In the genomic region with DNA sequence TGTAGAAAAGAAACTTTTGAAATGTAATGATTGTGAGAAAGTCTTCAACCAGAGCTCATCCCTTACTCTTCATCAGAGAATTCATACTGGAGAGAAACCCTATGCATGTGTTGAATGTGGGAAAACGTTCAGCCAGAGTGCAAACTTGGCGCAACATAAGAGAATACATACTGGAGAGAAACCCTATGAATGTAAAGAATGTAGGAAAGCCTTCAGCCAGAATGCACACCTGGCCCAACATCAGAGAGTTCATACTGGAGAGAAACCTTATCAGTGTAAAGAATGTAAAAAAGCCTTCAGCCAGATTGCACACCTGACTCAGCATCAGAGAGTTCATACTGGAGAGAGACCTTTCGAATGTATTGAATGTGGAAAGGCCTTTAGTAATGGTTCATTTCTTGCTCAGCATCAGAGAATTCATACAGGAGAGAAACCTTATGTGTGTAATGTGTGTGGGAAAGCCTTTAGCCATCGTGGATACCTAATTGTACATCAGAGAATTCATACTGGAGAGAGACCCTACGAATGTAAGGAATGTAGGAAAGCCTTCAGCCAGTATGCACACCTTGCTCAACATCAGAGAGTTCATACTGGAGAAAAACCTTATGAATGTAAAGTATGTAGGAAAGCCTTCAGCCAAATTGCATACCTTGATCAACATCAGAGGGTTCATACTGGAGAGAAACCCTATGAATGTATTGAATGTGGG, we compare ENCODE assay signal across 1 cellular context.
TF ChIP-seq lines count a peak whose summit lies in the region.

No MANE protein-coding gene starts in this region.

TF ChIP-seq in GM23338, 12 proteins besides CTCF, POLR2A, EP300 and RAD21 (continued from another document):
- TF ChIP-seq, protein P1, sequence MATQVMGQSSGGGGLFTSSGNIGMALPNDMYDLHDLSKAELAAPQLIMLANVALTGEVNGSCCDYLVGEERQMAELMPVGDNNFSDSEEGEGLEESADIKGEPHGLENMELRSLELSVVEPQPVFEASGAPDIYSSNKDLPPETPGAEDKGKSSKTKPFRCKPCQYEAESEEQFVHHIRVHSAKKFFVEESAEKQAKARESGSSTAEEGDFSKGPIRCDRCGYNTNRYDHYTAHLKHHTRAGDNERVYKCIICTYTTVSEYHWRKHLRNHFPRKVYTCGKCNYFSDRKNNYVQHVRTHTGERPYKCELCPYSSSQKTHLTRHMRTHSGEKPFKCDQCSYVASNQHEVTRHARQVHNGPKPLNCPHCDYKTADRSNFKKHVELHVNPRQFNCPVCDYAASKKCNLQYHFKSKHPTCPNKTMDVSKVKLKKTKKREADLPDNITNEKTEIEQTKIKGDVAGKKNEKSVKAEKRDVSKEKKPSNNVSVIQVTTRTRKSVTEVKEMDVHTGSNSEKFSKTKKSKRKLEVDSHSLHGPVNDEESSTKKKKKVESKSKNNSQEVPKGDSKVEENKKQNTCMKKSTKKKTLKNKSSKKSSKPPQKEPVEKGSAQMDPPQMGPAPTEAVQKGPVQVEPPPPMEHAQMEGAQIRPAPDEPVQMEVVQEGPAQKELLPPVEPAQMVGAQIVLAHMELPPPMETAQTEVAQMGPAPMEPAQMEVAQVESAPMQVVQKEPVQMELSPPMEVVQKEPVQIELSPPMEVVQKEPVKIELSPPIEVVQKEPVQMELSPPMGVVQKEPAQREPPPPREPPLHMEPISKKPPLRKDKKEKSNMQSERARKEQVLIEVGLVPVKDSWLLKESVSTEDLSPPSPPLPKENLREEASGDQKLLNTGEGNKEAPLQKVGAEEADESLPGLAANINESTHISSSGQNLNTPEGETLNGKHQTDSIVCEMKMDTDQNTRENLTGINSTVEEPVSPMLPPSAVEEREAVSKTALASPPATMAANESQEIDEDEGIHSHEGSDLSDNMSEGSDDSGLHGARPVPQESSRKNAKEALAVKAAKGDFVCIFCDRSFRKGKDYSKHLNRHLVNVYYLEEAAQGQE (IDR thresholded peaks at IDR 0.05; ENCODE audit: unreplicated experiment), result no peak
- TF ChIP-seq NANOG (IDR thresholded peaks at IDR 0.05; ENCODE audit: borderline replicate concordance) (no peak), STAT1 (IDR thresholded peaks at IDR 0.05; ENCODE audit: unreplicated experiment) (no peak), ZNF331 (CRISPR knock-in tag; IDR thresholded peaks at IDR 0.05; ENCODE audit: low read depth) (no peak), EZH2 (IDR thresholded peaks at IDR 0.05; ENCODE audit: low read depth, unreplicated experiment) (no peak)
- TF ChIP-seq, protein P2, sequence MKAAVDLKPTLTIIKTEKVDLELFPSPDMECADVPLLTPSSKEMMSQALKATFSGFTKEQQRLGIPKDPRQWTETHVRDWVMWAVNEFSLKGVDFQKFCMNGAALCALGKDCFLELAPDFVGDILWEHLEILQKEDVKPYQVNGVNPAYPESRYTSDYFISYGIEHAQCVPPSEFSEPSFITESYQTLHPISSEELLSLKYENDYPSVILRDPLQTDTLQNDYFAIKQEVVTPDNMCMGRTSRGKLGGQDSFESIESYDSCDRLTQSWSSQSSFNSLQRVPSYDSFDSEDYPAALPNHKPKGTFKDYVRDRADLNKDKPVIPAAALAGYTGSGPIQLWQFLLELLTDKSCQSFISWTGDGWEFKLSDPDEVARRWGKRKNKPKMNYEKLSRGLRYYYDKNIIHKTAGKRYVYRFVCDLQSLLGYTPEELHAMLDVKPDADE (IDR thresholded peaks at IDR 0.05), result no peak
